In genomic region chr12:57992001-57992400, GRCh38 we compare ENCODE assay signal across 1 cellular context.
TF ChIP-seq lines count a peak whose summit lies in the region.

No MANE protein-coding gene starts in this region.

TF ChIP-seq in IMR-90, 13 proteins besides CTCF, POLR2A, EP300 and RAD21:
- TF ChIP-seq FOS (IDR thresholded peaks at IDR 0.05; ENCODE audit: low read depth, low read length) (no peak), CEBPB (IDR thresholded peaks at IDR 0.05; ENCODE audit: low read depth, low read length) (no peak), SMC3 (IDR thresholded peaks at IDR 0.05; ENCODE audit: low read depth, low read length) (no peak), RCOR1 (IDR thresholded peaks at IDR 0.05; ENCODE audit: insufficient replicate concordance, low read length) (no peak), BHLHE40 (IDR thresholded peaks at IDR 0.05; ENCODE audit: low read depth, low read length) (no peak), MAZ (IDR thresholded peaks at IDR 0.05; ENCODE audit: borderline replicate concordance, low read depth, low read length) (no peak), RFX5 (IDR thresholded peaks at IDR 0.05; ENCODE audit: low read depth, low read length) (no peak), MAFK (IDR thresholded peaks at IDR 0.05; ENCODE audit: low read depth, low read length) (no peak), USF2 (IDR thresholded peaks at IDR 0.05; ENCODE audit: low read depth, low read length) (no peak), NFE2L2 (IDR thresholded peaks at IDR 0.05; ENCODE audit: low read depth, low read length) (no peak), MXI1 (IDR thresholded peaks at IDR 0.05; ENCODE audit: borderline replicate concordance, low read depth, low read length) (no peak), CHD1 (IDR thresholded peaks at IDR 0.05; ENCODE audit: low read depth, low read length) (no peak)
- TF ChIP-seq, protein P1, sequence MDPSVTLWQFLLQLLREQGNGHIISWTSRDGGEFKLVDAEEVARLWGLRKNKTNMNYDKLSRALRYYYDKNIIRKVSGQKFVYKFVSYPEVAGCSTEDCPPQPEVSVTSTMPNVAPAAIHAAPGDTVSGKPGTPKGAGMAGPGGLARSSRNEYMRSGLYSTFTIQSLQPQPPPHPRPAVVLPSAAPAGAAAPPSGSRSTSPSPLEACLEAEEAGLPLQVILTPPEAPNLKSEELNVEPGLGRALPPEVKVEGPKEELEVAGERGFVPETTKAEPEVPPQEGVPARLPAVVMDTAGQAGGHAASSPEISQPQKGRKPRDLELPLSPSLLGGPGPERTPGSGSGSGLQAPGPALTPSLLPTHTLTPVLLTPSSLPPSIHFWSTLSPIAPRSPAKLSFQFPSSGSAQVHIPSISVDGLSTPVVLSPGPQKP (IDR thresholded peaks at IDR 0.05; ENCODE audit: borderline replicate concordance, low read depth, low read length) = no peak
